8 cellular contexts compared by ENCODE assay signal in genomic region chr4:145178740-145179139, GRCh38. TPM values are rescaled to one million over a fixed set of nuclear protein-coding genes. Genes with fewer than 3 reads are reported as not detected.
DNase-seq lines count a peak whose midpoint lies in the region; FAIRE-seq and TF ChIP-seq lines count a peak whose summit lies in the region.

No MANE protein-coding gene starts in this region.

- DNase-seq in BE2C (no peak), LHCN-M2 (ENCODE audit: low read depth) (peak; percentile 12), bronchial epithelial cell (ENCODE audit: low read depth) (no peak), SKM-1 (lab: John Stamatoyannopoulos, UW; ENCODE audit: unreplicated experiment) (no peak), SHP77 treated with DMSO at 0.1 percent for 48 hours (lab: John Stamatoyannopoulos, UW) (no peak), activated gamma-delta T cell (lab: John Stamatoyannopoulos, UW) (no peak), SHP77 (lab: John Stamatoyannopoulos, UW) (no peak)

- H3K4me3 ChIP-seq in BE2C (ENCODE audit: low read depth, low read length) = peak overlapping the region; percentile 91
- peak overlapping the region; percentile 77 for H3K4me3 ChIP-seq in bronchial epithelial cell (ENCODE audit: low read depth, low read length)
- H3K4me3 ChIP-seq in mononuclear cell (ENCODE audit: low read length) = peak overlapping the region; percentile 80

- H3K27me3 ChIP-seq in BE2C (no peaks in the 10 kb centered on the region), bronchial epithelial cell (ENCODE audit: control insufficient read depth, insufficient read depth, low read length) (no peaks in the 10 kb centered on the region), mononuclear cell (ENCODE audit: insufficient read depth, low read length) (no peaks in the 10 kb centered on the region)

- TF ChIP-seq CTCF in BE2C (IDR thresholded peaks at IDR 0.05; ENCODE audit: low read depth, low read length) (no peak), bronchial epithelial cell (IDR thresholded peaks at IDR 0.05; ENCODE audit: insufficient read depth, low read length, severe bottlenecking) (no peak)

- H3K36me3 ChIP-seq in BE2C (no peaks in the 10 kb centered on the region; the same call in none of the 2 replicates), bronchial epithelial cell (ENCODE audit: control insufficient read depth, insufficient read depth, low read length) (peaks cover 3% of the 10 kb centered on the region)

- FAIRE-seq in bronchial epithelial cell (lab: Jason Lieb, UNC) = no peak

- H3K9me3 ChIP-seq in BE2C (no peaks in the 10 kb centered on the region), mononuclear cell (ENCODE audit: low read depth, low read length) (no peaks in the 10 kb centered on the region)

- no peaks in the 10 kb centered on the region; the same call in 1 of the 2 replicates for H3K4me1 ChIP-seq in BE2C
- H3K4me1 ChIP-seq in mononuclear cell (ENCODE audit: insufficient read depth, low read length) = peaks cover 46% of the 10 kb centered on the region

RNA-seq across cellular contexts. Expression of gene OTUD4, which starts 1.6 kb away (rescaled TPM):
- 5.6 TPM for polyA plus RNA-seq in BE2C (2012; ENCODE audit: insufficient read depth, insufficient read length, low read depth)
- total RNA-seq in LHCN-M2 (2014; rRNA removed) (19.2 and 31.7 TPM in 2 replicates), bronchial epithelial cell (22.9 TPM in 2 replicates), mononuclear cell (77.1 TPM)
- 7.0 TPM for polyA plus RNA-seq in LHCN-M2 (2012)
